ENCODE assay signal across 19 cellular contexts in the genomic region with DNA sequence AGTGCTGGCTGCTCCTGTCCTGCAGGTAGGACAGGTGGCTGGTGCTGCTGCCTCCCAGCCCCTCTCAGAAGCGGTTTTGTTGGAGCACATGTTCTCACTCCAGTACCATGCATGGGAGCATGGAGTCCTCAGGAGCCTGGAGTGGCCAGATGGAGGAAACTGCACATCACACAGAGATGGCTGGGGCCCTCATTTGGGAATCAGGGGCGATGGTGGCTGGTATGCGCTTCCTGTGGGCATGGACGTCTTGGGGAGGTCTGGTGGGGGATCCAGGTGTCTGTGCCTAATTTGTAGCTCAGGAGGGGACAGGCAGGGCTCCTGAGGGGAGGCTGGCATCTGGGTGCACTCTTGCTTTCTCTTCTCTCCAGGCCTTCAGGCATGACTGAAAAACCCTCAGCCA.
"Had no signal": no experiment of that assay in that cellular context is flagged by ENCODE, and none has a peak within 500 bp of the region (broad histone marks: within the 10 kb centered on the region; RNA-seq: fewer than 3 reads in every experiment).

No MANE protein-coding gene starts in this region.

- H3K27ac ChIP-seq: foreskin keratinocyte, ovary, prostate gland, spleen, stomach, thoracic aorta, transverse colon had no signal

- H3K27me3 ChIP-seq: foreskin keratinocyte, ovary, spleen, stomach, transverse colon had no signal

- H3K27me3 Mint-ChIP-seq: naive thymus-derived CD8-positive, alpha-beta T cell; stimulated activated memory B cell treated with anti-CD40 and anti-IgM and Interleukin-4, amounts not matched to agents 10 μg/mL and 1 μg/mL and 100 μg/mL, for 72 hours had no signal

- H3K4me3 Mint-ChIP-seq: immature natural killer cell; naive thymus-derived CD8-positive, alpha-beta T cell; stimulated activated memory B cell treated with anti-CD40 and anti-IgM and Interleukin-4, amounts not matched to agents 10 μg/mL and 1 μg/mL and 100 μg/mL, for 72 hours had no signal

- DNase-seq: cerebellar nuclear complex; dermis blood vessel endothelial cell; foreskin keratinocyte; immature natural killer cell; kidney; left colon; mammary epithelial cell; ovary; stimulated activated CD4-positive, alpha-beta T cell treated with anti-CD3 and anti-CD28 coated beads, Interleukin-15, amount 100 ng/mL, for 24 hours; stimulated activated CD4-positive, alpha-beta T cell treated with anti-CD3 and anti-CD28 coated beads, Interleukin-1b, Interleukin-23, amount 100 ng/mL, for 48 hours; stomach; substantia nigra; transverse colon had no signal

- H3K36me3 Mint-ChIP-seq: stimulated activated memory B cell treated with anti-CD40 and anti-IgM and Interleukin-4, amounts not matched to agents 10 μg/mL and 1 μg/mL and 100 μg/mL, for 72 hours had no signal

- H3K27ac Mint-ChIP-seq: naive thymus-derived CD8-positive, alpha-beta T cell; stimulated activated memory B cell treated with anti-CD40 and anti-IgM and Interleukin-4, amounts not matched to agents 10 μg/mL and 1 μg/mL and 100 μg/mL, for 72 hours had no signal

- H3K9me3 ChIP-seq: prostate gland had no signal

- ATAC-seq: foreskin keratinocyte; left colon; naive thymus-derived CD8-positive, alpha-beta T cell; sciatic nerve; stimulated activated memory B cell treated with anti-CD40 and anti-IgM and Interleukin-4, amounts not matched to agents 10 μg/mL and 1 μg/mL and 100 μg/mL, for 72 hours had no signal
